8 cellular contexts compared by ENCODE assay signal in the genomic region with DNA sequence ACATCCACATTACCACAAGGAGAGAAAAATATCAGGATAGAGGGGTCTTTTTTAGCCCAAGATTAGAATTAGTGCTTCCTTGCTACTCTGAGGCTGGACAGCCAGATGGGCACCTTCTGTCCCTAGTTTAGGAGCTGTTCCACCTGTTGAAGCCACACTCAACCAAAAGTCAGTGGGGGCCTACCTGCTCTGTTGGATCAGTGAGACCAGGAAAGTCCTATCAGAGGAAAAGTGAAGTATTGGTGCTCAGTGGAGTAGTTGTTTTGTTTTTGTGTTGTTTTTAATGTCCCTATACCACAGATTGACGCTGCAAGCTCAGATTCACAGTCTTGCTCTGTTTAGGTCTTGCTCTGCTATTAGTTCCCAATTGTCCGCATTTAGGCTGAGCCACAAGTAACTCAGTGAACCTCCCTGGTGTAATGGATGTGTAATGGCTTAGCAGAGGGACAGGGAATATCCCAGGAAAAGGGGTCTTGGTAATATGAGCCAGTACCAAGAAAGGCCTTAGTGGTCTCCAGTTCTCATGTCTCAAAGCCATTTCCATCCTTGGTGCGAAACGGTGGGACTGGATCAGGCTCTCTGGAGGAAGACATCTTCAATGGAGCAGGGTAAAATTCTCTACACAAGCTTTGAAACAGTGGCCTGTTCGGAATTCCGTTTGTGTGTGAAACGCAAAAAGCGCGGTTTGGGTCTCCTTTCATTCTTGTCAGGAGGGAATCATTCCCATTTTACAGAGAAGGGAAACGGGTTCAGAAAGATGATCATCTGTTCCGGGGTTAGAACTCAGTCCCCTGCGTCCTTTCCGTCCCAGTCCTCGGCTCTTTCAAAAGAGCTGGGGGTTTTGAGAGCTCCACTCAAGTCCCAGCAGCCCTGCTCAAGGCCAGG. TPM values are rescaled to one million over a fixed set of nuclear protein-coding genes. Genes with fewer than 3 reads are reported as not detected.
A peak's percentile ranks its signal among the peaks of the same experiment; 100 is the strongest.
DNase-seq lines count a peak whose midpoint lies in the region; ATAC-seq and TF ChIP-seq lines count a peak whose summit lies in the region.

No MANE protein-coding gene starts in this region.

- peaks cover 11% of the 10 kb centered on the region for H3K4me1 Mint-ChIP-seq in endothelial cell (ENCODE audit: unreplicated experiment)

- H3K4me1 ChIP-seq in OCI-LY7 (ENCODE audit: insufficient read depth, low read length, poor library complexity, severe bottlenecking) (peaks cover 25% of the 10 kb centered on the region), trophoblast cell (ENCODE audit: control insufficient read depth in 1 of 2, insufficient read depth in 2 of 2, low read length in 2 of 2) (peaks cover 6 to 10% of the 10 kb centered on the region in 2 experiments), thyroid gland (peaks cover 10 to 16% of the 10 kb centered on the region in 2 donors)

- ATAC-seq in HG02623 (IDR thresholded peaks at IDR 0.05; ENCODE audit: unreplicated experiment): no peak

- WGBS in trophoblast cell (ENCODE audit: extremely low coverage, insufficient coverage, insufficient read length): no CpG with 5 or more reads among the region's 14 CpGs
- 27 to 29% methylated on average over 14 of the region's 14 CpGs for WGBS in thyroid gland, 2 donors

- H2AFZ ChIP-seq in OCI-LY7 (ENCODE audit: low read length) (no peak overlapping the region), trophoblast cell (ENCODE audit: insufficient read depth, low read length, poor library complexity) (no peak overlapping the region)

- H3K18ac ChIP-seq in trophoblast cell (ENCODE audit: low read length): no peak overlapping the region

- no peak overlapping the region for H3K9ac ChIP-seq in trophoblast cell (ENCODE audit: low read length)

- H2BK12ac ChIP-seq in trophoblast cell (ENCODE audit: low read length): no peak overlapping the region

- no peaks in the 10 kb centered on the region for H3K9me2 ChIP-seq in OCI-LY7 (ENCODE audit: insufficient read depth, low read length)

- H2BK5ac ChIP-seq in trophoblast cell (ENCODE audit: low read depth, low read length, poor library complexity): no peak overlapping the region

- no peak overlapping the region for H2AK5ac ChIP-seq in trophoblast cell (ENCODE audit: low read length)

- H3K4me3 ChIP-seq in GM08714 (ENCODE audit: low read length) (peak overlapping the region; percentile 79; the same call in 1 of the 2 replicates), OCI-LY7 (ENCODE audit: low read depth, low read length, poor library complexity, severe bottlenecking) (peak overlapping the region; percentile 74), trophoblast cell (ENCODE audit: low read depth, low read length) (no peak overlapping the region), thyroid gland (replicated peaks in 1 of 3) (peak overlapping the region in 1 of 3 donors; percentile 47)

- H3K79me2 ChIP-seq in OCI-LY7 (ENCODE audit: insufficient read depth, low read depth, low read length) (no peaks in the 10 kb centered on the region; the same call in 1 of the 2 replicates), trophoblast cell (ENCODE audit: control insufficient read depth, insufficient read depth, low read length, poor library complexity) (peaks cover 4% of the 10 kb centered on the region)

- peak overlapping the region; percentile 74 for H3K4me2 ChIP-seq in OCI-LY7 (ENCODE audit: low read length)
- H3K4me2 ChIP-seq in trophoblast cell (ENCODE audit: low read length): peak overlapping the region; percentile 97

- peak overlapping the region; percentile 84 for H3K4me3 Mint-ChIP-seq in endothelial cell (ENCODE audit: unreplicated experiment)

- CTCF ChIA-PET in OCI-LY7 (lab: Charles Lee; ENCODE audit: unreplicated experiment): interaction anchor here (0.6 kb wide), 3 partner anchors 16 to 168 kb away, joined by 3 to 4 read pairs (median 3); partner anchors contain the start of gene TOMM34

- no peak overlapping the region for H3K4ac ChIP-seq in trophoblast cell (ENCODE audit: low read depth, low read length)

- H3K9me3 Mint-ChIP-seq in endothelial cell (ENCODE audit: unreplicated experiment): no peaks in the 10 kb centered on the region

- POLR2A ChIA-PET in OCI-LY7 (lab: Charles Lee): interaction anchor here (0.7 to 1.3 kb wide), 4 partner anchors 13 to 69 kb away, joined by 3 to 11 read pairs (median 7); no protein-coding TSS in a partner anchor

- no peaks in the 10 kb centered on the region for H3K9me3 ChIP-seq in OCI-LY7 (ENCODE audit: low read length)
- H3K9me3 ChIP-seq in trophoblast cell (ENCODE audit: insufficient read depth, low read depth, low read length): no peaks in the 10 kb centered on the region
- H3K9me3 ChIP-seq in thyroid gland: no peaks in the 10 kb centered on the region

- H3K36me3 Mint-ChIP-seq in endothelial cell (ENCODE audit: low read depth, unreplicated experiment): peaks cover 30% of the 10 kb centered on the region

- no TSS peak for BruUV-seq in OCI-LY7 (replicated peaks; lab: Mats Ljungman, UMichigan)

- no peak overlapping the region for H4K91ac ChIP-seq in trophoblast cell (ENCODE audit: low read depth, low read length)

- H3K27ac Mint-ChIP-seq in endothelial cell (ENCODE audit: unreplicated experiment): peak overlapping the region; percentile 37

- H3K27me3 Mint-ChIP-seq in endothelial cell (ENCODE audit: unreplicated experiment): no peaks in the 10 kb centered on the region

- H3K79me1 ChIP-seq in trophoblast cell (ENCODE audit: low read length): peaks cover 4% of the 10 kb centered on the region

- no peak overlapping the region for H4K12ac ChIP-seq in trophoblast cell (ENCODE audit: low read depth, low read length)

- H3K27ac ChIP-seq in OCI-LY7 (ENCODE audit: low read depth, low read length, poor library complexity, severe bottlenecking) (peak overlapping the region; percentile 20), trophoblast cell (ENCODE audit: low read depth, low read length) (no peak overlapping the region), thyroid gland (no peak overlapping the region)

- no peak for TF ChIP-seq CTCF in OCI-LY7 (conservative IDR thresholded peaks at IDR 0.05; ENCODE audit: low read length)
- no peak for TF ChIP-seq CTCF in endothelial cell (IDR thresholded peaks at IDR 0.05; ENCODE audit: unreplicated experiment)
- TF ChIP-seq CTCF in thyroid gland (IDR thresholded peaks at IDR 0.05): no peak

- H3K14ac ChIP-seq in trophoblast cell (ENCODE audit: low read length): no peak overlapping the region

- H2BK120ac ChIP-seq in trophoblast cell (ENCODE audit: insufficient read depth, low read length, poor library complexity): no peak overlapping the region

- no peak overlapping the region for H3K23ac ChIP-seq in trophoblast cell (ENCODE audit: low read length)

- H4K8ac ChIP-seq in trophoblast cell (ENCODE audit: low read depth, low read length): no peak overlapping the region

- H3K36me3 ChIP-seq in OCI-LY7 (ENCODE audit: insufficient read depth, low read length) (peaks cover 76% of the 10 kb centered on the region), trophoblast cell (ENCODE audit: control insufficient read depth in 1 of 2, insufficient read depth in 2 of 2, low read length in 2 of 2) (peaks cover 7 to 28% of the 10 kb centered on the region in 2 experiments), thyroid gland (peaks cover 26 to 29% of the 10 kb centered on the region in 2 donors)

- DNase-seq in OCI-LY7 (ENCODE audit: low spot score) (no peak), endothelial cell (ENCODE audit: low spot score) (no peak), trophoblast cell (no peak), superior temporal gyrus (ENCODE audit: extremely low spot score) (no peak), thyroid gland (no peak), SIG-M5 (lab: John Stamatoyannopoulos, UW) (no peak)

- intact Hi-C loops in OCI-LY7 (cut with micrococcal nuclease; ENCODE audit: unreplicated experiment): no loop called here
- intact Hi-C loops in thyroid gland (cut with DNase I): no loop called here

- no peak for TF ChIP-seq POLR2A in thyroid gland (IDR thresholded peaks at IDR 0.05)

- no peaks in the 10 kb centered on the region for H3K27me3 ChIP-seq in trophoblast cell (ENCODE audit: insufficient read depth, low read length)
- no peaks in the 10 kb centered on the region for H3K27me3 ChIP-seq in thyroid gland

- H4K20me1 ChIP-seq in OCI-LY7 (ENCODE audit: insufficient read depth, low read length): peaks cover 13% of the 10 kb centered on the region; the same call in 1 of the 2 replicates

RNA-seq across cellular contexts. Expression of gene PABPC1L, which starts 0.6 kb away (rescaled TPM):
- 48.8 and 58.7 TPM in 2 replicates for total RNA-seq in OCI-LY7 (2014; rRNA removed; shearing (Covaris generic))
- total RNA-seq in OCI-LY7 (2022): 171 and 203 TPM in 2 replicates
- 17.3 TPM for total RNA-seq in endothelial cell (ENCODE audit: unreplicated experiment)
- 27.4 and 27.7 TPM in 2 replicates for polyA plus RNA-seq in trophoblast cell (2013)
- 10 to 100 TPM; 26.5 to 53.8 (median 31.9) TPM for total RNA-seq in thyroid gland

RNA-seq across cellular contexts. Expression of gene YWHAB, which starts 23.7 kb away (rescaled TPM):
- 60.5 and 72.8 TPM in 2 replicates for total RNA-seq in OCI-LY7 (2014; rRNA removed; shearing (Covaris generic))
- 245 and 256 TPM in 2 replicates for total RNA-seq in OCI-LY7 (2022)
- 183 TPM for total RNA-seq in endothelial cell (ENCODE audit: unreplicated experiment)
- 218 and 228 TPM in 2 replicates for polyA plus RNA-seq in trophoblast cell (2013)
- total RNA-seq in thyroid gland: 100 to 1,000 TPM; 139 to 182 (median 164) TPM

RNA-seq across cellular contexts. Expression of gene TOMM34, which starts 51.0 kb away (rescaled TPM):
- 35.2 and 38.6 TPM in 2 replicates for total RNA-seq in OCI-LY7 (2014; rRNA removed; shearing (Covaris generic))
- total RNA-seq in OCI-LY7 (2022) (48.2 and 50.6 TPM in 2 replicates), endothelial cell (ENCODE audit: unreplicated experiment) (46.2 TPM), thyroid gland (10 to 100 TPM; 18.4 to 26.0 (median 23.0) TPM)
- 40.4 and 42.2 TPM in 2 replicates for polyA plus RNA-seq in trophoblast cell (2013)

RNA-seq across cellular contexts. Expression of gene STK4, which starts 57.1 kb away (rescaled TPM):
- total RNA-seq in OCI-LY7 (2014; rRNA removed; shearing (Covaris generic)): 67.9 and 80.4 TPM in 2 replicates
- 140 and 150 TPM in 2 replicates for total RNA-seq in OCI-LY7 (2022)
- total RNA-seq in endothelial cell (ENCODE audit: unreplicated experiment): 34.1 TPM
- 13.2 and 14.0 TPM in 2 replicates for polyA plus RNA-seq in trophoblast cell (2013)
- 10 to 100 TPM; 18.8 to 37.2 (median 29.2) TPM for total RNA-seq in thyroid gland
